8 cellular contexts compared by ENCODE assay signal in the genomic region with DNA sequence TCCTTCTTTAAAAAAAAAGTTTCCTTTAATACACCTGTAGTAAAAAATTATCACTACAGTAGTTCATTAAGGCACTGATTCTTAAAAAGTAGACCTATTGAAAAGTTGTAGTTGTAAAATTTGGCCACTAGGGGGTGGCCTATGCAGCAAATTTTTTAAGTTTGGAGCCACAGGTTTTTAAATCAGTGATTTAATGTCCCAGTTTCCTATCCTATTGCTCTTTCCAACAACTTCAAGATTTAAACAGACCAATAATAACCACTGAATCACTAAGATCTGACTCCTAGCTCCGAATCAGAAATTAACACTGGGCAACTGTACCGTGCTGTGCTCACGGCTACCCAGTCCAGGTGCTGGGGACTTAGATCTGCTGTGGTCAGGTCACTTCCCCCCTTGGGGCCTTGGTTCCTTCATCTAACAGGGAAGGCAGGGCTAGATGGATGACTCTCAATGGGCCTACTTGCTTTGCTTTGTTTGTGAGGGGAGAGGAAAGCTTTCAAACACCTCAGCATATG.
A peak's percentile ranks its signal among the peaks of the same experiment; 100 is the strongest.
DNase-seq lines count a peak whose midpoint lies in the region; ATAC-seq, FAIRE-seq and TF ChIP-seq lines count a peak whose summit lies in the region.

No MANE protein-coding gene starts in this region.

- TF ChIP-seq CTCF in bronchial epithelial cell (IDR thresholded peaks at IDR 0.05; ENCODE audit: insufficient read depth, low read length, severe bottlenecking), result peak; percentile 58
- TF ChIP-seq CTCF in tibial nerve (IDR thresholded peaks at IDR 0.05), result peak; percentile 62 to 84 (median 82)

- in situ Hi-C loops in Caki2 (cut with HindIII; ENCODE audit: low pct_unique_long_range_greater_than_20kb, low sequenced_read_pairs), result no loop called here

- peak overlapping the region in 2 of 4 donors; percentile 29 to 68 for H3K27ac ChIP-seq in tibial nerve

- 50 to 58% methylated on average over 3 of the region's 3 CpGs for WGBS in tibial nerve, 2 donors

- no peaks in the 10 kb centered on the region for H3K9me3 ChIP-seq in tibial nerve

- H3K36me3 ChIP-seq in bronchial epithelial cell (ENCODE audit: control insufficient read depth, insufficient read depth, low read length) (peaks cover 8% of the 10 kb centered on the region), tibial nerve (peaks cover 0 to 52% (median 6%) of the 10 kb centered on the region in 3 donors)

- ATAC-seq in GM21529 (IDR thresholded peaks at IDR 0.05; ENCODE audit: unreplicated experiment) (peak; percentile 76), GM19397 (IDR thresholded peaks at IDR 0.05; ENCODE audit: unreplicated experiment) (no peak), HG03159 (IDR thresholded peaks at IDR 0.05; ENCODE audit: unreplicated experiment) (no peak)

- H3K4me1 ChIP-seq in tibial nerve, result peaks cover 0 to 42% (median 7%) of the 10 kb centered on the region in 4 donors

- FAIRE-seq in bronchial epithelial cell (lab: Jason Lieb, UNC), result no peak

- TF ChIP-seq EP300 in tibial nerve (IDR thresholded peaks at IDR 0.05), result peak in 1 of 2 donors; percentile 11

- DNase-seq in Caki2 (ENCODE audit: low read depth) (peak; percentile 22), NCI-H446 (lab: John Stamatoyannopoulos, UW) (peak; percentile 33 to 63), bronchial epithelial cell (ENCODE audit: low read depth) (peak; percentile 56), kidney glomerular epithelial cell (lab: John Stamatoyannopoulos, UW) (peak; percentile 74), tibial nerve (ENCODE audit: low spot score in 2 of 2) (no peak)

- TF ChIP-seq POLR2A in tibial nerve (IDR thresholded peaks at IDR 0.05), result no peak

- H3K4me3 ChIP-seq in bronchial epithelial cell (ENCODE audit: low read depth, low read length) (no peak overlapping the region), tibial nerve (no peak overlapping the region)

- H3K27me3 ChIP-seq in bronchial epithelial cell (ENCODE audit: control insufficient read depth, insufficient read depth, low read length), result no peaks in the 10 kb centered on the region
- H3K27me3 ChIP-seq in tibial nerve, result no peaks in the 10 kb centered on the region

Comparison
In these comparisons a context has a peak if more than half of its experiments do, and no peak if none do; other contexts are left out.
1. DNase-seq: peak in Caki2 (single experiment), NCI-H446 (2 of 2), bronchial epithelial cell (single experiment) and kidney glomerular epithelial cell (single experiment); none in tibial nerve (0 of 2).